ENCODE assay signal across 16 cellular contexts in the genomic region with DNA sequence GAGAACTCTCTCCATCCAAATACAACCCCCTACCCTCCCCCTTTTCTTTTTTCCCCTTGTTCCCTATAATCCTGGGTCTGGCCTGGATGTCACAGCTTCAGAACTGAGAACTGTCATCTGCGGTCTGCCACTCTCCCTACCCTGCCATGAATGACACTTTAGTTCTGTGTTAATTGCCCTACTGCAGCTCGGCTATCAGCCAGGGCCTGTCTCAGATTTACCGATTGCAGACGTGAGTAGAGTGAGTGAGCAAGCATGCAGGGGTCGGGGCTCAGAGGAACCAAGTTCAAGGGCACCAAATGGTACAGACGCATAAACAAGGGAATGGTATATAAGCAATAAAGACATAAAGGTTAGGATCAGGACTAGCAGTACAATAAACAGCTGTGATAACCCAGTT.
A peak's percentile ranks its signal among the peaks of the same experiment; 100 is the strongest.
DNase-seq lines count a peak whose midpoint lies in the region; ATAC-seq and TF ChIP-seq lines count a peak whose summit lies in the region.
"Had no signal": no experiment of that assay in that cellular context is flagged by ENCODE, and none has a peak within 500 bp of the region (broad histone marks: within the 10 kb centered on the region; RNA-seq: fewer than 3 reads in every experiment).

No MANE protein-coding gene starts in this region.

- H3K27ac ChIP-seq in endodermal cell (ENCODE audit: low read depth, low read length) (no peak overlapping the region), smooth muscle cell (ENCODE audit: low read depth) (no peak overlapping the region)
- no peak overlapping the region for H3K27ac ChIP-seq in CD4-positive, alpha-beta T cell (ENCODE audit: low read depth, low read length)
- H3K27ac ChIP-seq: lower lobe of right lung had no signal

- no peak for ATAC-seq in CD4-positive, alpha-beta T cell (ENCODE audit: poor library complexity)
- ATAC-seq: lower lobe of right lung had no signal

- no peaks in the 10 kb centered on the region for H4K20me1 ChIP-seq in smooth muscle cell (ENCODE audit: low read depth)

- POLR2A ChIA-PET in CD4-positive, alpha-beta T cell (lab: Charles Lee) = no interaction called here

- H3K4me1 ChIP-seq in endodermal cell (ENCODE audit: control insufficient read depth, insufficient read depth, low read length) (peaks cover 14% of the 10 kb centered on the region), smooth muscle cell (ENCODE audit: low read depth) (no peaks in the 10 kb centered on the region)
- H3K4me1 ChIP-seq: lower lobe of right lung had no signal

- H3K9ac ChIP-seq in endodermal cell (ENCODE audit: extremely low read depth, low read length, poor library complexity, severe bottlenecking) = peak overlapping the region; percentile 17
- no peak overlapping the region for H3K9ac ChIP-seq in smooth muscle cell (ENCODE audit: low read depth)

- WGBS in endodermal cell (ENCODE audit: insufficient coverage in 1 of 2, insufficient read length in 1 of 2), 2 experiments = 55 to 63% methylated on average over 1 to 6 of the region's 6 CpGs
- 8% methylated on average over 6 of the region's 6 CpGs for WGBS in smooth muscle cell (ENCODE audit: low lambda C conversion rate)

- no peaks in the 10 kb centered on the region for H3K27me3 Mint-ChIP-seq in endodermal cell (ENCODE audit: insufficient read depth)
- H3K27me3 Mint-ChIP-seq in CD4-positive, alpha-beta T cell = no peaks in the 10 kb centered on the region
- H3K27me3 Mint-ChIP-seq: activated CD4-positive, alpha-beta T cell treated with anti-CD3 and anti-CD28 coated beads, Interleukin-2, amount 10 ng/mL, durations not matched to agents 7 days and 5 days had no signal

- H3K36me3 Mint-ChIP-seq in endodermal cell (ENCODE audit: low read depth) = no peaks in the 10 kb centered on the region
- no peaks in the 10 kb centered on the region for H3K36me3 Mint-ChIP-seq in CD4-positive, alpha-beta T cell (ENCODE audit: low read depth)
- H3K36me3 Mint-ChIP-seq: immature natural killer cell had no signal

- no peaks in the 10 kb centered on the region for H3K9me3 ChIP-seq in endodermal cell (ENCODE audit: control insufficient read depth, low read length)
- H3K9me3 ChIP-seq in smooth muscle cell (replicated peaks; ENCODE audit: low read depth) = no peaks in the 10 kb centered on the region
- H3K9me3 ChIP-seq in CD4-positive, alpha-beta T cell (ENCODE audit: control insufficient read depth, low read length) = no peaks in the 10 kb centered on the region
- H3K9me3 ChIP-seq: lower lobe of right lung had no signal

- H3K36me3 ChIP-seq in endodermal cell (ENCODE audit: control insufficient read depth, insufficient read depth, low read length) (no peaks in the 10 kb centered on the region), smooth muscle cell (ENCODE audit: low read depth) (no peaks in the 10 kb centered on the region)
- H3K36me3 ChIP-seq: lower lobe of right lung had no signal

- H3K4me1 Mint-ChIP-seq in endodermal cell = peaks cover 5% of the 10 kb centered on the region
- H3K4me1 Mint-ChIP-seq in CD4-positive, alpha-beta T cell (ENCODE audit: low read depth) = no peaks in the 10 kb centered on the region
- H3K4me1 Mint-ChIP-seq: activated CD4-positive, alpha-beta T cell treated with anti-CD3 and anti-CD28 coated beads, Interleukin-2, amount 10 ng/mL, durations not matched to agents 7 days and 5 days; immature natural killer cell had no signal

- DNase-seq in NCI-H128 (lab: John Stamatoyannopoulos, UW; ENCODE audit: unreplicated experiment) = peak; percentile 73
- DNase-seq in NCI-H2227 (lab: John Stamatoyannopoulos, UW; ENCODE audit: unreplicated experiment) = peak; percentile 57
- peak; percentile 53 for DNase-seq in endodermal cell
- no peak for DNase-seq in smooth muscle cell (lab: John Stamatoyannopoulos, UW; ENCODE audit: unreplicated experiment)
- DNase-seq in CD4-positive, alpha-beta T cell = no peak
- no peak for DNase-seq in GM10266 (ENCODE audit: extremely low spot score)
- DNase-seq in HUDEP-2 (lab: John Stamatoyannopoulos, UW; ENCODE audit: unreplicated experiment in 76 of 76) = no peak
- DNase-seq: activated CD4-positive, alpha-beta T cell treated with anti-CD3 and anti-CD28 coated beads, Interleukin-2, amount 10 ng/mL, durations not matched to agents 7 days and 5 days; amygdala; effector CD4-positive, alpha-beta T cell; glutamatergic neuron; immature natural killer cell; lower lobe of right lung; NCI-H446 treated with DMSO at 0.1 percent for 48 hours; posterior cingulate gyrus; stimulated activated CD4-positive, alpha-beta T cell treated with anti-CD3 and anti-CD28 coated beads, Interleukin-4, amount 100 ng/mL, for 24 hours had no signal

- peak overlapping the region; percentile 23 for H3K4me2 ChIP-seq in smooth muscle cell

- CTCF ChIA-PET in CD4-positive, alpha-beta T cell (lab: Charles Lee) = no interaction called here

- intact Hi-C loops in CD4-positive, alpha-beta T cell (cut with DNase I, micrococcal nuclease) = no loop called here

- H3K9me3 Mint-ChIP-seq in endodermal cell = no peaks in the 10 kb centered on the region
- no peaks in the 10 kb centered on the region for H3K9me3 Mint-ChIP-seq in CD4-positive, alpha-beta T cell
- H3K9me3 Mint-ChIP-seq: activated CD4-positive, alpha-beta T cell treated with anti-CD3 and anti-CD28 coated beads, Interleukin-2, amount 10 ng/mL, durations not matched to agents 7 days and 5 days had no signal

- no peak overlapping the region for H3K4me3 Mint-ChIP-seq in endodermal cell
- no peak overlapping the region for H3K4me3 Mint-ChIP-seq in CD4-positive, alpha-beta T cell
- H3K4me3 Mint-ChIP-seq: activated CD4-positive, alpha-beta T cell treated with anti-CD3 and anti-CD28 coated beads, Interleukin-2, amount 10 ng/mL, durations not matched to agents 7 days and 5 days; immature natural killer cell had no signal

- TF ChIP-seq CTCF in endodermal cell (conservative IDR thresholded peaks at IDR 0.05) (no peak), smooth muscle cell (IDR thresholded peaks at IDR 0.05; ENCODE audit: borderline replicate concordance, insufficient read depth, poor library complexity, severe bottlenecking) (no peak), GM10266 (IDR thresholded peaks at IDR 0.05; ENCODE audit: control insufficient read depth, insufficient read depth, low read depth, missing control alignments) (no peak)
- no peak for TF ChIP-seq CTCF in CD4-positive, alpha-beta T cell (IDR thresholded peaks at IDR 0.05)

- no peak overlapping the region for H3K27ac Mint-ChIP-seq in endodermal cell
- no peak overlapping the region for H3K27ac Mint-ChIP-seq in CD4-positive, alpha-beta T cell
- H3K27ac Mint-ChIP-seq: activated CD4-positive, alpha-beta T cell treated with anti-CD3 and anti-CD28 coated beads, Interleukin-2, amount 10 ng/mL, durations not matched to agents 7 days and 5 days; immature natural killer cell had no signal

- H3K27me3 ChIP-seq in endodermal cell (ENCODE audit: control insufficient read depth, insufficient read depth, low read length, poor library complexity, severe bottlenecking) = no peaks in the 10 kb centered on the region
- H3K27me3 ChIP-seq in smooth muscle cell (ENCODE audit: low read depth) = no peaks in the 10 kb centered on the region
- no peaks in the 10 kb centered on the region for H3K27me3 ChIP-seq in CD4-positive, alpha-beta T cell (ENCODE audit: control insufficient read depth, insufficient read depth, low read length)

- H3K4me3 ChIP-seq in endodermal cell (ENCODE audit: low read length) (no peak overlapping the region), smooth muscle cell (no peak overlapping the region)
- H3K4me3 ChIP-seq: lower lobe of right lung had no signal

- H3K79me2 ChIP-seq in smooth muscle cell (ENCODE audit: low read depth) = no peaks in the 10 kb centered on the region

- H2AFZ ChIP-seq in smooth muscle cell (ENCODE audit: low read depth) = peak overlapping the region; percentile 20

- H3F3A ChIP-seq in smooth muscle cell (ENCODE audit: low read depth) = no peaks in the 10 kb centered on the region

Comparison
In these comparisons a context has a peak if more than half of its experiments do, and no peak if none do; other contexts are left out.
1. DNase-seq: peak in NCI-H128 (single experiment), NCI-H2227 (single experiment) and endodermal cell (single experiment); none in smooth muscle cell (single experiment), CD4-positive, alpha-beta T cell (0 of 10), GM10266 (single experiment) and HUDEP-2 (0 of 76).